In the genomic region with DNA sequence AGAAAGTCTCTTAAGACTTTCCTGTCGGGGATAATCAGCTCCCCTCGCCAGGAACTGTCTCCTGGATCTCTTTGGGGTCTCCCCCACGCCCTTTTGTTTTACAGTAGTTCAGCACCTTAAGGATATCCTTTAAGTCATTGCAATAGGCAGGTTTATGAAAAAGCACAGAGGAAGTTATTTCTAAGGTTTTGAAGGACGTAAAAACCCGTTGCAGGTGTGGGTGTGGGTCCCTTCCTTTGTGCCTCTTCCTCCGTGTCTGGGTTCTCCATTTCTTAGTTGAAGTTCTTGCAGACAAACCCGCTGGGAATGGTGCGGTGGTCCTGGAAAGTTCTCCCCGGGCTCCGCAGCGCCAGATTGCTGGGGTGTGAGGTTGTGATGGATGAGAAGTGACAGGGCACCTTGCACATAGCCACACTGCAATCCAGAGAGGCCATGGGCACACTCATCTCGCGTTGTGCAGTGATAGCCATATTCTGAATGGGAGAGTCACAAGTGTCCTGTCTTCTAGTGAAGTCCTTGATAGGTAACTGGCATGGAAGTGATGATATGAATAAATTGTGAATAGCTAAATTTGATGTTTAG, we compare ENCODE assay signal across 8 cellular contexts.
DNase-seq lines count a peak whose midpoint lies in the region; ATAC-seq, FAIRE-seq and TF ChIP-seq lines count a peak whose summit lies in the region.

No MANE protein-coding gene starts in this region.

- H2BK120ac ChIP-seq in mesendoderm (ENCODE audit: low read depth, low read length), result no peak overlapping the region

- DNase-seq in D341Med (ENCODE audit: low spot score) (peak; percentile 55), Karpas-422 (peak; percentile 73), bronchial epithelial cell (ENCODE audit: low read depth) (no peak), mesendoderm (no peak), H54 (ENCODE audit: insufficient read length, low spot score) (no peak), NCI-H1105 treated with DMSO at 0.1 percent for 48 hours (lab: John Stamatoyannopoulos, UW) (no peak)
- no peak for DNase-seq in activated effector memory CD4-positive, alpha-beta T cell treated with anti-CD3 and anti-CD28 coated beads, Interleukin-2, amount 50 U/mL, for 16 hours

- no peaks in the 10 kb centered on the region for H3K27me3 ChIP-seq in Karpas-422 (ENCODE audit: low read length)
- no peaks in the 10 kb centered on the region for H3K27me3 ChIP-seq in bronchial epithelial cell (ENCODE audit: control insufficient read depth, insufficient read depth, low read length)
- no peaks in the 10 kb centered on the region for H3K27me3 ChIP-seq in mesendoderm (ENCODE audit: insufficient read depth, low read length, poor library complexity)

- FAIRE-seq in bronchial epithelial cell (lab: Jason Lieb, UNC) (no peak), H54 (lab: Jason Lieb, UNC) (no peak)

- H3K9ac ChIP-seq in Karpas-422 (ENCODE audit: low read length), result peak overlapping the region; percentile 79
- H3K9ac ChIP-seq in mesendoderm (ENCODE audit: low read length), result peak overlapping the region; percentile 80

- no peak for TF ChIP-seq POLR2A in H54 (IDR thresholded peaks at IDR 0.05; ENCODE audit: low read depth, low read length)

- no peaks in the 10 kb centered on the region for H3K9me3 ChIP-seq in Karpas-422 (ENCODE audit: low read length)

- H4K8ac ChIP-seq in mesendoderm (ENCODE audit: low read depth, low read length), result no peak overlapping the region

- no peak for ATAC-seq in HG03108 (IDR thresholded peaks at IDR 0.05; ENCODE audit: unreplicated experiment)

- H2BK15ac ChIP-seq in mesendoderm (replicated peaks; ENCODE audit: low read depth), result no peak overlapping the region

- peak overlapping the region; percentile 86 for H3K56ac ChIP-seq in mesendoderm (ENCODE audit: low read length)

- H3K27ac ChIP-seq in Karpas-422 (ENCODE audit: low read length) (peak overlapping the region; percentile 74), mesendoderm (ENCODE audit: low read depth, low read length) (no peak overlapping the region)

- H3K4me2 ChIP-seq in Karpas-422 (ENCODE audit: low read depth, low read length, poor library complexity, severe bottlenecking), result peak overlapping the region; percentile 94
- H3K4me2 ChIP-seq in mesendoderm (ENCODE audit: low read length), result peak overlapping the region; percentile 98

- H3K4ac ChIP-seq in mesendoderm (ENCODE audit: low read depth, low read length), result no peak overlapping the region

- no peak overlapping the region for H2AFZ ChIP-seq in Karpas-422 (ENCODE audit: low read length)

- H4K5ac ChIP-seq in mesendoderm (ENCODE audit: low read length), result no peak overlapping the region

- H3K4me3 ChIP-seq in Karpas-422 (ENCODE audit: low read length) (peak overlapping the region; percentile 80), bronchial epithelial cell (ENCODE audit: low read depth, low read length) (peak overlapping the region; percentile 58), mesendoderm (ENCODE audit: low read length) (peak overlapping the region; percentile 88)

- H3K9me2 ChIP-seq in Karpas-422 (replicated peaks; ENCODE audit: insufficient read depth, low read length), result no peaks in the 10 kb centered on the region

- no peak overlapping the region for H2BK5ac ChIP-seq in mesendoderm (ENCODE audit: low read length)

- no peak overlapping the region for H3K18ac ChIP-seq in mesendoderm (ENCODE audit: low read length)

- H3K79me1 ChIP-seq in mesendoderm (ENCODE audit: low read length), result peaks cover 7% of the 10 kb centered on the region

- no peak overlapping the region for H2AK5ac ChIP-seq in mesendoderm (ENCODE audit: low read length)

- H3K79me2 ChIP-seq in Karpas-422 (ENCODE audit: low read length) (peaks cover 66% of the 10 kb centered on the region), mesendoderm (ENCODE audit: control insufficient read depth, insufficient read depth, low read length) (peaks cover 19% of the 10 kb centered on the region)

- H3K23ac ChIP-seq in mesendoderm (ENCODE audit: low read length), result no peak overlapping the region

- no CpG with 5 or more reads among the region's 13 CpGs for WGBS in mesendoderm (ENCODE audit: extremely low coverage, insufficient coverage, low lambda C conversion rate)

- peaks cover 4% of the 10 kb centered on the region; the same call in 1 of the 2 replicates for H3K36me3 ChIP-seq in Karpas-422 (ENCODE audit: insufficient read depth, low read length)
- no peaks in the 10 kb centered on the region for H3K36me3 ChIP-seq in bronchial epithelial cell (ENCODE audit: control insufficient read depth, insufficient read depth, low read length)
- no peaks in the 10 kb centered on the region for H3K36me3 ChIP-seq in mesendoderm (ENCODE audit: control insufficient read depth, insufficient read depth, low read length)

- H4K20me1 ChIP-seq in Karpas-422 (ENCODE audit: insufficient read depth, low read depth, low read length), result 0 out of 2 replicates have a peak, but pooled peaks cover 9% of the 10 kb centered on the region

- H3K4me1 ChIP-seq in Karpas-422 (ENCODE audit: low read length) (peaks cover 35% of the 10 kb centered on the region), mesendoderm (ENCODE audit: control insufficient read depth, low read depth, low read length) (peaks cover 4% of the 10 kb centered on the region)

- no peak for TF ChIP-seq CTCF in bronchial epithelial cell (IDR thresholded peaks at IDR 0.05; ENCODE audit: insufficient read depth, low read length, severe bottlenecking)

Comparison
In these comparisons a context has a peak if more than half of its experiments do, and no peak if none do; other contexts are left out.
1. DNase-seq: peak in D341Med (single experiment) and Karpas-422 (single experiment); none in bronchial epithelial cell (single experiment), mesendoderm (single experiment), H54 (single experiment), activated effector memory CD4-positive, alpha-beta T cell treated with anti-CD3 and anti-CD28 coated beads, Interleukin-2, amount 50 U/mL, for 16 hours (single experiment) and NCI-H1105 treated with DMSO at 0.1 percent for 48 hours (single experiment).
2. Peak in every context shown above with its lines, with median percentiles within 50 percentile points of each other: H3K4me3 ChIP-seq.